Comparison of ENCODE assay signal across 8 cellular contexts in genomic region chr7:39951156-39951942, GRCh38. TPM values are rescaled to one million over a fixed set of nuclear protein-coding genes. Genes with fewer than 3 reads are reported as not detected.
DNase-seq lines count a peak whose midpoint lies in the region; ATAC-seq and TF ChIP-seq lines count a peak whose summit lies in the region.

No MANE protein-coding gene starts in this region.

- H3K4me3 ChIP-seq in AG04450 (ENCODE audit: low read depth, low read length) (peak overlapping the region; percentile 89), epithelial cell of proximal tubule (ENCODE audit: low read depth, low read length) (peak overlapping the region; percentile 89), mucosa of stomach (ENCODE audit: low read length) (peak overlapping the region; percentile 52)

- DNase-seq in AG04450 (ENCODE audit: low read depth, low spot score) (no peak), NOMO-1 treated with DMSO at 0.1 percent for 48 hours (lab: John Stamatoyannopoulos, UW; ENCODE audit: unreplicated experiment) (peak; percentile 55), activated T-cell treated with anti-CD3 and anti-CD28 coated beads for 24 hours (ENCODE audit: low read depth) (peak; percentile 55), epithelial cell of proximal tubule (ENCODE audit: low read depth) (no peak)
- peak; percentile 43 to 46 for DNase-seq in stimulated activated CD8-positive, alpha-beta memory T cell treated with anti-CD3 and anti-CD28 coated beads, Interleukin-7, amount 100 ng/mL, for 1 hour (ENCODE audit: low read depth in 2 of 2)

- no peaks in the 10 kb centered on the region for H3K36me3 ChIP-seq in mucosa of stomach (ENCODE audit: control insufficient read depth, insufficient read depth, low read length)

- CTCF ChIA-PET in AG04450 (lab: Charles Lee), result interaction anchor here (5.4 kb wide), 1 partner anchor 101 kb away, joined by 43 read pairs; no protein-coding TSS in a partner anchor

- peak overlapping the region; percentile 63 for H3K27ac ChIP-seq in AG04450 (ENCODE audit: low read depth, low read length)

- peak; percentile 21 for ATAC-seq in GM18858 (IDR thresholded peaks at IDR 0.05; ENCODE audit: unreplicated experiment)
- ATAC-seq in HG03103 (IDR thresholded peaks at IDR 0.05; ENCODE audit: low read depth, unreplicated experiment), result peak; percentile 18

- POLR2A ChIA-PET in AG04450 (lab: Yijun Ruan, JAX), result interaction anchor here (0.8 to 1.2 kb wide), 2 partner anchors 98 to 101 kb away, joined by 3 read pairs; no protein-coding TSS in a partner anchor

- H3K27me3 ChIP-seq in AG04450 (ENCODE audit: control insufficient read depth, insufficient read depth, low read length), result no peaks in the 10 kb centered on the region
- H3K27me3 ChIP-seq in mucosa of stomach (ENCODE audit: control insufficient read depth, insufficient read depth, low read length), result no peaks in the 10 kb centered on the region

- TF ChIP-seq CTCF in AG04450 (IDR thresholded peaks at IDR 0.05; ENCODE audit: low read depth, low read length) (peak; percentile 42), epithelial cell of proximal tubule (conservative IDR thresholded peaks at IDR 0.05; ENCODE audit: low read depth, low read length) (peak; percentile 43)

- peaks cover 10% of the 10 kb centered on the region for H3K4me1 ChIP-seq in mucosa of stomach (ENCODE audit: control insufficient read depth, insufficient read depth, low read length)

- H3K9ac ChIP-seq in mucosa of stomach (ENCODE audit: low read length), result peak overlapping the region; percentile 99

- H3K9me3 ChIP-seq in AG04450 (ENCODE audit: control insufficient read depth, insufficient read depth, low read length) (no peaks in the 10 kb centered on the region; the same call in 1 of the 2 replicates), mucosa of stomach (ENCODE audit: control insufficient read depth, low read length) (no peaks in the 10 kb centered on the region)

RNA-seq across cellular contexts. Expression of gene CDK13, which starts 1.3 kb away (rescaled TPM):
- polyA plus RNA-seq in AG04450 (2011; rRNA removed), result 34.1 and 44.2 TPM in 2 replicates
- polyA minus RNA-seq in AG04450 (2011; rRNA and poly(A)+ RNA removed), result 54.3 and 73.0 TPM in 2 replicates
- 36.0 and 41.1 TPM in 2 replicates for total RNA-seq in epithelial cell of proximal tubule

Comparison
In these comparisons a context has a peak if more than half of its experiments do, and no peak if none do; other contexts are left out.
1. DNase-seq: peak in NOMO-1 treated with DMSO at 0.1 percent for 48 hours (single experiment), activated T-cell treated with anti-CD3 and anti-CD28 coated beads for 24 hours (single experiment) and stimulated activated CD8-positive, alpha-beta memory T cell treated with anti-CD3 and anti-CD28 coated beads, Interleukin-7, amount 100 ng/mL, for 1 hour (2 of 2); none in AG04450 (single experiment) and epithelial cell of proximal tubule (single experiment).
2. Peak in every context shown above with its lines, with median percentiles within 50 percentile points of each other: H3K4me3 ChIP-seq.